In genomic region chr6:33911488-33911887, GRCh38 we compare ENCODE assay signal across 21 cellular contexts.
"Had no signal": no experiment of that assay in that cellular context is flagged by ENCODE, and none has a peak within 500 bp of the region (broad histone marks: within the 10 kb centered on the region; RNA-seq: fewer than 3 reads in every experiment).

No MANE protein-coding gene starts in this region.

- H3K4me3 Mint-ChIP-seq: activated CD4-positive, alpha-beta T cell treated with anti-CD3 and anti-CD28 coated beads for 36 hours; activated naive CD4-positive, alpha-beta T cell treated with anti-CD3 and anti-CD28 coated beads, Interleukin-2, amount 10 ng/mL, durations not matched to agents 7 days and 5 days; brain; dendritic cell treated with granulocyte-macrophage colony-stimulating factor and Interleukin-4, amounts not matched to agents 40 ng/mL and 50 ng/mL, for 4 days; neural crest cell; WTC11 had no signal

- H3K27ac Mint-ChIP-seq: activated CD4-positive, alpha-beta T cell treated with anti-CD3 and anti-CD28 coated beads for 36 hours; brain; WTC11 had no signal

- H3K4me1 ChIP-seq: upper lobe of left lung had no signal

- DNase-seq: activated CD4-positive, alpha-beta T cell treated with anti-CD3 and anti-CD28 coated beads for 36 hours; activated CD4-positive, alpha-beta T cell treated with anti-CD3 and anti-CD28 coated beads, Interleukin-2, amount 50 U/mL, for 4 hours; activated effector memory CD4-positive, alpha-beta T cell treated with anti-CD3 and anti-CD28 coated beads, Interleukin-2, amount 50 U/mL, for 16 hours; activated naive CD4-positive, alpha-beta T cell treated with anti-CD3 and anti-CD28 coated beads, Interleukin-2, amount 10 ng/mL, durations not matched to agents 7 days and 5 days; activated T-cell treated with anti-CD3 and anti-CD28 coated beads, Interleukin-2, amount 50 U/mL, for 48 hours; anterior cingulate cortex; effector CD4-positive, alpha-beta T cell; left ventricle myocardium superior; mammary epithelial cell; stimulated activated CD4-positive, alpha-beta T cell treated with anti-CD3 and anti-CD28 coated beads, Interleukin-15, amount 100 ng/mL, for 24 hours; stimulated activated CD8-positive, alpha-beta memory T cell treated with anti-CD3 and anti-CD28 coated beads, Interleukin-4, amount 100 ng/mL, for 48 hours; stimulated activated naive CD4-positive, alpha-beta T cell; T1000; upper lobe of left lung had no signal

- H3K27me3 Mint-ChIP-seq: activated CD4-positive, alpha-beta T cell treated with anti-CD3 and anti-CD28 coated beads for 36 hours had no signal

- H3K36me3 ChIP-seq: heart left ventricle, sigmoid colon, upper lobe of left lung had no signal

- H3K27ac ChIP-seq: heart left ventricle, upper lobe of left lung had no signal

- ATAC-seq: activated CD4-positive, alpha-beta T cell treated with anti-CD3 and anti-CD28 coated beads for 36 hours; heart left ventricle; left ventricle myocardium superior; WTC11 had no signal

- H3K9me3 Mint-ChIP-seq: activated naive CD4-positive, alpha-beta T cell treated with anti-CD3 and anti-CD28 coated beads, Interleukin-2, amount 10 ng/mL, durations not matched to agents 7 days and 5 days; dendritic cell treated with granulocyte-macrophage colony-stimulating factor and Interleukin-4, amounts not matched to agents 40 ng/mL and 50 ng/mL, for 4 days; neural crest cell had no signal

- H3K4me3 ChIP-seq: heart left ventricle, sigmoid colon, smooth muscle cell, upper lobe of left lung had no signal

- H3K4me1 Mint-ChIP-seq: WTC11 had no signal

- H3K36me3 Mint-ChIP-seq: brain had no signal

- H3K9me3 ChIP-seq: heart left ventricle, sigmoid colon, upper lobe of left lung had no signal

- H3K27me3 ChIP-seq: sigmoid colon, upper lobe of left lung had no signal
